8 cellular contexts compared by ENCODE assay signal in the genomic region with DNA sequence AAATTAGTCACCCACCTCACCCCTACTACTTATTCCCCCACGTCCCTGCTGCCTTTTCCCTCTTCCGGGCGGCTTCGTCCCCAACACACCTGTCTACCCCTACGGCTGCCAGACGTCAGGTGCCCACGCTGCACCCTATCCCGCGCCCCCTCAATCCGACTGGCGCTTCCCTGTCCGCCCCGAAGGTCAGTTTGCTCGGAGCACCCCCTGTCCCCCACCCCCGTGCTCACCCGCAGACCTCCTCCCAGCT. TPM values are rescaled to one million over a fixed set of nuclear protein-coding genes. Genes with fewer than 3 reads are reported as not detected.
DNase-seq lines count a peak whose midpoint lies in the region; ATAC-seq and TF ChIP-seq lines count a peak whose summit lies in the region.

No MANE protein-coding gene starts in this region.

- DNase-seq in CD4-positive, alpha-beta T cell = peak in 1 of 10 experiments; percentile 5
- DNase-seq in germinal center (ENCODE audit: low spot score) = peak; percentile 2
- no peak for DNase-seq in gastrocnemius medialis
- no peak for DNase-seq in kidney tubule cell (ENCODE audit: low spot score)
- no peak for DNase-seq in activated effector memory CD4-positive, alpha-beta T cell treated with Interleukin-2 at 50 U/mL for 16 hours
- DNase-seq in NCI-H1417 treated with DMSO at 0.1 percent for 48 hours (lab: John Stamatoyannopoulos, UW) = no peak

- POLR2A ChIA-PET in CD4-positive, alpha-beta T cell (lab: Charles Lee) = interaction anchor here (0.6 to 2.3 kb wide), 11 partner anchors 9 to 1879 kb away, joined by 3 to 9 read pairs (median 4); partner anchors contain the start of gene ACVR1

- peaks cover 40% of the 10 kb centered on the region for H3K4me1 Mint-ChIP-seq in CD4-positive, alpha-beta T cell (ENCODE audit: low read depth)

- H3K4me1 ChIP-seq in gastrocnemius medialis = peaks cover 0 to 6% of the 10 kb centered on the region in 2 donors

- intact Hi-C loops in CD4-positive, alpha-beta T cell (cut with DNase I, micrococcal nuclease) = loop anchor here (5.0 to 10.0 kb wide), 5 partner anchors 136 to 837 kb away; no protein-coding TSS in a partner anchor
- intact Hi-C loops in gastrocnemius medialis (cut with DNase I; ENCODE audit: low total_unique reads) = loop anchor here (5.0 kb wide), 1 partner anchor 114 kb away; no protein-coding TSS in a partner anchor

- H3K9me3 ChIP-seq in CD4-positive, alpha-beta T cell (ENCODE audit: control insufficient read depth, low read length) = no peaks in the 10 kb centered on the region
- H3K9me3 ChIP-seq in gastrocnemius medialis = no peaks in the 10 kb centered on the region

- no peaks in the 10 kb centered on the region for H3K36me3 ChIP-seq in gastrocnemius medialis

- in situ Hi-C loops in gastrocnemius medialis (cut with MboI; ENCODE audit: low sequenced_read_pairs in 4 of 4) = no loop called here

- H3K4me3 Mint-ChIP-seq in CD4-positive, alpha-beta T cell = peak overlapping the region; percentile 88

- H3K27ac ChIP-seq in CD4-positive, alpha-beta T cell (ENCODE audit: low read depth, low read length) = peak overlapping the region; percentile 74
- H3K27ac ChIP-seq in VCaP (peak overlapping the region; percentile 52; the same call in 1 of the 2 replicates), gastrocnemius medialis (no peak overlapping the region)

- H3K4me3 ChIP-seq in gastrocnemius medialis = peak overlapping the region; percentile 57 to 67 (median 62)

- H3K27me3 ChIP-seq in CD4-positive, alpha-beta T cell (ENCODE audit: control insufficient read depth, insufficient read depth, low read length) = no peaks in the 10 kb centered on the region
- H3K27me3 ChIP-seq in gastrocnemius medialis = no peaks in the 10 kb centered on the region

- H3K9me3 Mint-ChIP-seq in CD4-positive, alpha-beta T cell = no peaks in the 10 kb centered on the region

- no peak for TF ChIP-seq POLR2A in gastrocnemius medialis (IDR thresholded peaks at IDR 0.05)

- no peak for TF ChIP-seq CTCF in CD4-positive, alpha-beta T cell (IDR thresholded peaks at IDR 0.05)
- no peak for TF ChIP-seq CTCF in VCaP (conservative IDR thresholded peaks at IDR 0.05)
- no peak for TF ChIP-seq CTCF in gastrocnemius medialis (IDR thresholded peaks at IDR 0.05 in 4 of 5, conservative IDR thresholded peaks at IDR 0.05 in 1 of 5)

- H3K27ac Mint-ChIP-seq in CD4-positive, alpha-beta T cell = peak overlapping the region; percentile 80

- CTCF ChIA-PET in CD4-positive, alpha-beta T cell (lab: Charles Lee) = interaction anchor here (0.6 to 2.2 kb wide), 9 partner anchors 10 to 326 kb away, joined by 3 to 9 read pairs (median 3); partner anchors contain the start of gene ACVR1

- ATAC-seq in CD4-positive, alpha-beta T cell (ENCODE audit: poor library complexity) = no peak
- ATAC-seq in GM21825 (IDR thresholded peaks at IDR 0.05; ENCODE audit: unreplicated experiment) (peak; percentile 8), gastrocnemius medialis (peak in 1 of 2 donors; percentile 15)

- H3K27me3 Mint-ChIP-seq in CD4-positive, alpha-beta T cell = no peaks in the 10 kb centered on the region

- peaks cover 6% of the 10 kb centered on the region for H3K36me3 Mint-ChIP-seq in CD4-positive, alpha-beta T cell (ENCODE audit: low read depth)

RNA-seq across cellular contexts. Expression of gene ACVR1C, which starts 0.5 kb away (rescaled TPM):
- total RNA-seq in CD4-positive, alpha-beta T cell = 1 to 10 TPM; 5.2 to 6.2 TPM
- 1 to 10 TPM in 2 of 4 donors, under 1 TPM in 2; 0.46 to 2.1 (median 0.90) TPM for total RNA-seq in gastrocnemius medialis

Comparison
In these comparisons a context has a peak if more than half of its experiments do, and no peak if none do; other contexts are left out.
1. H3K27ac ChIP-seq: peak in CD4-positive, alpha-beta T cell (single experiment) and VCaP (single experiment); none in gastrocnemius medialis (0 of 4).